8 cellular contexts compared by ENCODE assay signal in genomic region chr6:2021713-2022125, GRCh38.
DNase-seq lines count a peak whose midpoint lies in the region; ATAC-seq, FAIRE-seq and TF ChIP-seq lines count a peak whose summit lies in the region.

No MANE protein-coding gene starts in this region.

- DNase-seq in COR-L47 (lab: John Stamatoyannopoulos, UW) (peak; percentile 97), NCI-H1930 (lab: John Stamatoyannopoulos, UW) (peak; percentile 48 to 70), breast epithelium (ENCODE audit: low spot score in 2 of 2) (peak; percentile 42 to 52), mucosa of gallbladder (ENCODE audit: low spot score) (peak; percentile 71), RCC 7860 (ENCODE audit: low spot score) (no peak), SK-N-DZ (ENCODE audit: low spot score) (no peak)
- no peak for DNase-seq in stimulated activated CD4-positive, alpha-beta T cell treated with anti-CD3 and anti-CD28 coated beads, Interleukin-15, amount 100 ng/mL, for 24 hours

- H3K36me3 ChIP-seq in breast epithelium, result no peaks in the 10 kb centered on the region

- no peak for FAIRE-seq in RCC 7860 (lab: Jason Lieb, UNC)

- H3K27ac ChIP-seq in breast epithelium, result no peak overlapping the region

- TF ChIP-seq POLR2A in breast epithelium (IDR thresholded peaks at IDR 0.05), result no peak

- no peak for ATAC-seq in GM21381 (IDR thresholded peaks at IDR 0.05; ENCODE audit: unreplicated experiment)

- H3K9me3 ChIP-seq in breast epithelium, result no peaks in the 10 kb centered on the region

- no peaks in the 10 kb centered on the region for H3K27me3 ChIP-seq in breast epithelium

- no peaks in the 10 kb centered on the region for H3K4me1 ChIP-seq in breast epithelium

- intact Hi-C loops in breast epithelium (cut with DNase I; ENCODE audit: low total_unique reads), result no loop called here

- H3K4me3 ChIP-seq in breast epithelium, result no peak overlapping the region

- TF ChIP-seq CTCF in breast epithelium (IDR thresholded peaks at IDR 0.05), result no peak

Comparison
In these comparisons a context has a peak if more than half of its experiments do, and no peak if none do; other contexts are left out.
1. DNase-seq: peak in COR-L47 (single experiment), NCI-H1930 (2 of 2), breast epithelium (2 of 2) and mucosa of gallbladder (single experiment); none in RCC 7860 (single experiment), SK-N-DZ (single experiment) and stimulated activated CD4-positive, alpha-beta T cell treated with anti-CD3 and anti-CD28 coated beads, Interleukin-15, amount 100 ng/mL, for 24 hours (single experiment).